ENCODE assay signal across 8 cellular contexts in genomic region chr13:25286969-25287961, GRCh38. TPM values are rescaled to one million over a fixed set of nuclear protein-coding genes. Genes with fewer than 3 reads are reported as not detected.
DNase-seq lines count a peak whose midpoint lies in the region; ATAC-seq, FAIRE-seq and TF ChIP-seq lines count a peak whose summit lies in the region.

MTMR6 (minus strand) TSS chr13:25287488; CDS start chr13:25287247, 241 bp downstream.

- DNase-seq in COR-L47 (lab: John Stamatoyannopoulos, UW) (peak; percentile 86), HT-29 (ENCODE audit: low spot score) (peak; percentile 96), NOMO-1 treated with DMSO at 0.1 percent for 48 hours (lab: John Stamatoyannopoulos, UW; ENCODE audit: unreplicated experiment) (peak; percentile 90), H1 (ENCODE audit: low read depth in 1 of 2, low spot score in 2 of 2) (peak; percentile 63 to 99), mesendoderm (peak; percentile 91)
- DNase-seq in activated CD8-positive, alpha-beta memory T cell treated with anti-CD3 and anti-CD28 coated beads for 48 hours (ENCODE audit: low read depth in 2 of 3, low spot score in 2 of 3), result peak; percentile 86 to 99 (median 98)
- DNase-seq in stimulated activated CD8-positive, alpha-beta memory T cell treated with anti-CD3 and anti-CD28 coated beads, Interleukin-15, amount 100 ng/mL, for 24 hours (ENCODE audit: low read depth), result peak; percentile 99

- H4K5ac ChIP-seq in H1 (ENCODE audit: insufficient read length, low read depth, low read length), result no peak within 1 kb of the TSS
- H4K5ac ChIP-seq in mesendoderm (ENCODE audit: low read length), result no peak within 1 kb of the TSS

- H3K9ac ChIP-seq in H1 (replicated peaks in 1 of 4; ENCODE audit: extremely low read depth in 1 of 4, low read depth in 3 of 4, low read length in 3 of 4) (peak within 1 kb of the TSS; percentile 48 to 64 (median 56)), mesendoderm (ENCODE audit: low read length) (peak within 1 kb of the TSS; percentile 81)

- peak within 1 kb of the TSS; percentile 78 to 98 for H3K4me2 ChIP-seq in H1 (ENCODE audit: insufficient read depth in 1 of 2, low read depth in 2 of 2, low read length in 2 of 2)
- peak within 1 kb of the TSS; percentile 90 for H3K4me2 ChIP-seq in mesendoderm (ENCODE audit: low read length)

- no peak within 1 kb of the TSS for H3K14ac ChIP-seq in H1 (ENCODE audit: insufficient read length)

- no peak within 1 kb of the TSS for H2AK5ac ChIP-seq in H1 (ENCODE audit: low read depth, low read length)
- H2AK5ac ChIP-seq in mesendoderm (ENCODE audit: low read length), result no peak within 1 kb of the TSS

- H3K79me2 ChIP-seq in H1 (ENCODE audit: control insufficient read depth in 1 of 2, insufficient read depth in 2 of 2, low read length in 2 of 2), result no peaks in the 10 kb centered on the region; a peak in 1 of 4 replicates
- H3K79me2 ChIP-seq in mesendoderm (ENCODE audit: control insufficient read depth, insufficient read depth, low read length), result no peaks in the 10 kb centered on the region

- peak; percentile 93 for ATAC-seq in GM19468 (IDR thresholded peaks at IDR 0.05; ENCODE audit: extremely low read depth, unreplicated experiment)

- H3K4me1 ChIP-seq in H1 (replicated peaks in 1 of 4; ENCODE audit: control insufficient read depth in 3 of 4, insufficient read depth in 4 of 4, low read length in 3 of 4) (no peaks in the 10 kb centered on the region), mesendoderm (ENCODE audit: control insufficient read depth, low read depth, low read length) (no peaks in the 10 kb centered on the region)

- CTCF ChIA-PET in H1 (lab: Charles Lee; ENCODE audit: partially characterized antibody), result interaction anchor here (0.7 to 2.7 kb wide), 16 partner anchors 9 to 292 kb away, joined by 3 to 13 read pairs (median 3); partner anchors contain the start of gene NUP58

- WGBS in H1 (ENCODE audit: extremely low coverage in 1 of 2, insufficient coverage in 1 of 2, insufficient read length in 1 of 2, insufficient replicate concordance in 2 of 2, low coverage in 1 of 2, low lambda C conversion rate in 2 of 2, missing lambda C conversion rate in 1 of 2), 2 experiments, result 4% methylated on average over 61 of the region's 65 CpGs; no CpG with 5 or more reads in 1 of the 2 experiments
- no CpG with 5 or more reads among the region's 65 CpGs for WGBS in mesendoderm (ENCODE audit: extremely low coverage, insufficient coverage, low lambda C conversion rate)

- no peak within 1 kb of the TSS for H2BK20ac ChIP-seq in H1 (ENCODE audit: low read length)

- H2BK15ac ChIP-seq in H1 (ENCODE audit: low read length), result 0 out of 2 replicates have a peak within 1 kb of the TSS, but pooled peaks have one; percentile 36
- no peak within 1 kb of the TSS for H2BK15ac ChIP-seq in mesendoderm (replicated peaks; ENCODE audit: low read depth)

- no peak within 1 kb of the TSS for H3K23ac ChIP-seq in H1 (ENCODE audit: insufficient read length)
- H3K23ac ChIP-seq in mesendoderm (ENCODE audit: low read length), result no peak within 1 kb of the TSS

- POLR2A ChIA-PET in H1 (lab: Charles Lee; ENCODE audit: partially characterized antibody), result interaction anchor here (1.0 kb wide), 1 partner anchor 14 kb away, joined by 3 read pairs; the partner anchor contains the start of gene NUP58

- no peaks in the 10 kb centered on the region for H3K9me3 ChIP-seq in H1 (ENCODE audit: insufficient read depth in 2 of 2, low read depth in 1 of 2, low read length in 1 of 2)

- H4K91ac ChIP-seq in H1 (replicated peaks; ENCODE audit: insufficient read length, low read length), result no peak within 1 kb of the TSS

- no peak within 1 kb of the TSS for H2BK12ac ChIP-seq in H1 (ENCODE audit: low read depth, low read length)

- H2BK5ac ChIP-seq in H1 (ENCODE audit: low read depth, low read length) (0 out of 2 replicates have a peak within 1 kb of the TSS, but pooled peaks have one; percentile 10), mesendoderm (ENCODE audit: low read length) (no peak within 1 kb of the TSS)

- H2BK120ac ChIP-seq in H1 (replicated peaks; ENCODE audit: low read depth, low read length), result no peak within 1 kb of the TSS
- H2BK120ac ChIP-seq in mesendoderm (ENCODE audit: low read depth, low read length), result no peak within 1 kb of the TSS

- H3K36me3 ChIP-seq in H1 (ENCODE audit: control insufficient read depth in 2 of 4, insufficient read depth in 4 of 4, low read length in 3 of 4), result no peaks in the 10 kb centered on the region
- no peaks in the 10 kb centered on the region for H3K36me3 ChIP-seq in mesendoderm (ENCODE audit: control insufficient read depth, insufficient read depth, low read length)

- peak within 1 kb of the TSS; percentile 93 for H2AFZ ChIP-seq in H1 (ENCODE audit: low read length)

- TF ChIP-seq EP300 in H1 (IDR thresholded peaks at IDR 0.05; ENCODE audit: borderline replicate concordance in 1 of 2, low read depth in 2 of 2, low read length in 2 of 2), result no peak

- peak in 1 of 2 experiments; percentile 56; a peak in 1 of 3 replicates for TF ChIP-seq POLR2A in H1 (IDR thresholded peaks at IDR 0.05; ENCODE audit: control extremely low read depth in 1 of 2, low read depth in 2 of 2, low read length in 2 of 2)

- no peak within 1 kb of the TSS for H4K8ac ChIP-seq in H1 (ENCODE audit: extremely low read depth, insufficient read depth, low read length)
- H4K8ac ChIP-seq in mesendoderm (ENCODE audit: low read depth, low read length), result peak within 1 kb of the TSS; percentile 13

- H3K23me2 ChIP-seq in H1 (ENCODE audit: low read depth, low read length), result peaks cover 5% of the 10 kb centered on the region; the same call in 1 of the 2 replicates

- TF ChIP-seq RAD21 in H1 (IDR thresholded peaks at IDR 0.05 in 1 of 2, conservative IDR thresholded peaks at IDR 0.05 in 1 of 2; ENCODE audit: low read depth in 2 of 2, low read length in 2 of 2), result peak; percentile 57 to 59

- H3K27me3 ChIP-seq in H1 (replicated peaks in 1 of 4; ENCODE audit: control insufficient read depth in 3 of 4, extremely low read depth in 1 of 4, insufficient read depth in 3 of 4, low read length in 3 of 4) (peaks cover 0 to 3% (median 0%) of the 10 kb centered on the region in 4 experiments; a peak in 1 of 7 replicates), mesendoderm (ENCODE audit: insufficient read depth, low read length, poor library complexity) (no peaks in the 10 kb centered on the region)

- H4K20me1 ChIP-seq in H1 (replicated peaks in 1 of 2; ENCODE audit: control insufficient read depth in 1 of 2, insufficient read depth in 2 of 2, low read length in 2 of 2), result no peaks in the 10 kb centered on the region

- H3K4ac ChIP-seq in H1 (replicated peaks; ENCODE audit: insufficient read length, low read depth, low read length) (no peak within 1 kb of the TSS), mesendoderm (ENCODE audit: low read depth, low read length) (no peak within 1 kb of the TSS)

- H3K27ac ChIP-seq in H1 (ENCODE audit: low read depth, low read length) (no peak within 1 kb of the TSS), mesendoderm (ENCODE audit: low read depth, low read length) (no peak within 1 kb of the TSS)

- H3K18ac ChIP-seq in H1 (ENCODE audit: extremely low read depth, low read length) (no peak within 1 kb of the TSS), mesendoderm (ENCODE audit: low read length) (peak within 1 kb of the TSS; percentile 10)

- H3K4me3 ChIP-seq in H1 (ENCODE audit: extremely low read depth in 1 of 4, insufficient read depth in 2 of 4, low read depth in 3 of 4, low read length in 4 of 4), result peak within 1 kb of the TSS; percentile 54 to 90 (median 77)
- H3K4me3 ChIP-seq in mesendoderm (ENCODE audit: low read length), result peak within 1 kb of the TSS; percentile 73

- peak; percentile 70 to 95 (median 91) for TF ChIP-seq CTCF in H1 (IDR thresholded peaks at IDR 0.05; ENCODE audit: control extremely low read depth in 1 of 3, insufficient read depth in 1 of 3, low read depth in 1 of 3, low read length in 3 of 3)

- H3K79me1 ChIP-seq in H1 (ENCODE audit: low read depth, low read length) (no peaks in the 10 kb centered on the region), mesendoderm (ENCODE audit: low read length) (no peaks in the 10 kb centered on the region)

- peak within 1 kb of the TSS; percentile 26 for H3K56ac ChIP-seq in H1 (replicated peaks; ENCODE audit: insufficient read length, low read depth, low read length)
- peak within 1 kb of the TSS; percentile 90 for H3K56ac ChIP-seq in mesendoderm (ENCODE audit: low read length)

- FAIRE-seq in H1 (lab: Jason Lieb, UNC), result peak; percentile 39

TF ChIP-seq in H1, 55 proteins besides CTCF, POLR2A, EP300 and RAD21 (continues in another document):
- TF ChIP-seq SAP30 (IDR thresholded peaks at IDR 0.05; ENCODE audit: insufficient read depth, insufficient replicate concordance, low read length), result no peak
- TF ChIP-seq, protein P1, sequence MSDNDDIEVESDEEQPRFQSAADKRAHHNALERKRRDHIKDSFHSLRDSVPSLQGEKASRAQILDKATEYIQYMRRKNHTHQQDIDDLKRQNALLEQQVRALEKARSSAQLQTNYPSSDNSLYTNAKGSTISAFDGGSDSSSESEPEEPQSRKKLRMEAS (IDR thresholded peaks at IDR 0.05), result 0 out of 2 replicates have a peak, but pooled peaks have one; percentile 31
- peak in 1 of 2 experiments; percentile 90; a peak in 2 of 4 replicates for TF ChIP-seq SIN3A (conservative IDR thresholded peaks at IDR 0.05 in 1 of 2, IDR thresholded peaks at IDR 0.05 in 1 of 2; ENCODE audit: low read depth in 1 of 2, low read length in 2 of 2)
- TF ChIP-seq KDM1A (IDR thresholded peaks at IDR 0.05; ENCODE audit: borderline replicate concordance, low read length), result no peak
- TF ChIP-seq POU5F1 (IDR thresholded peaks at IDR 0.05; ENCODE audit: low read depth, low read length), result no peak
- TF ChIP-seq RXRA (IDR thresholded peaks at IDR 0.05; ENCODE audit: insufficient read depth, low read depth, low read length), result no peak
- no peak for TF ChIP-seq SP4 (IDR thresholded peaks at IDR 0.05; ENCODE audit: low read length)
- TF ChIP-seq TCF12 (IDR thresholded peaks at IDR 0.05; ENCODE audit: low read depth, low read length), result peak; percentile 71; the same call in 1 of the 2 replicates
- TF ChIP-seq TBP (IDR thresholded peaks at IDR 0.05; ENCODE audit: low read depth, low read length), result peak; percentile 76; the same call in 1 of the 2 replicates
- no peak for TF ChIP-seq EZH2 (IDR thresholded peaks at IDR 0.05; ENCODE audit: low read depth, low read length, severe bottlenecking)

RNA-seq across cellular contexts. Expression of gene MTMR6, which starts in this region (rescaled TPM):
- 8.0 and 9.2 TPM in 2 replicates for total RNA-seq in HT-29 (2014; rRNA removed; shearing (Covaris generic))
- total RNA-seq in H1 (2021; fragmentation: NEBNext Ultra II Directional; extraction: Animal tissue kit (Norgen Biotek cat#: 25700)), result 6.9 and 8.4 TPM in 2 replicates
- 1.5 and 2.1 TPM in 2 replicates for polyA plus RNA-seq in H1 (2011; rRNA removed)
- 2.8 TPM for polyA plus RNA-seq in H1 (2011; cell fraction: cytosol; rRNA removed)
- polyA plus RNA-seq in H1 (2011; cell fraction: nucleus; rRNA removed), result 0.86 TPM
- polyA plus RNA-seq in H1 (2012, experiment 1 of 2), result 1.7 to 2.7 TPM (median 2.1 TPM) in 4 replicates
- 0.30 TPM for polyA plus RNA-seq in H1 (2012, experiment 2 of 2)
- polyA plus RNA-seq in H1 (2013, experiment 1 of 2), result 4.4 TPM
- 4.5 TPM for polyA plus RNA-seq in H1 (2013, experiment 2 of 2)
- polyA minus RNA-seq in H1 (2011; rRNA and poly(A)+ RNA removed), result 3.0 and 4.4 TPM in 2 replicates
- 3.2 TPM for polyA minus RNA-seq in H1 (2011; cell fraction: cytosol; rRNA and poly(A)+ RNA removed)
- 3.0 TPM for polyA minus RNA-seq in H1 (2011; cell fraction: nucleus; rRNA and poly(A)+ RNA removed)
- 5.1 TPM for polyA plus RNA-seq in mesendoderm (2013, experiment 1 of 2)
- polyA plus RNA-seq in mesendoderm (2013, experiment 2 of 2), result 5.3 TPM
